Comparison of ENCODE assay signal across 1 cellular context in genomic region chr3:52775877-52776276, GRCh38.
TF ChIP-seq lines count a peak whose summit lies in the region.

No MANE protein-coding gene starts in this region.

TF ChIP-seq in IMR-90, 13 proteins besides CTCF, POLR2A, EP300 and RAD21:
- TF ChIP-seq USF2 (IDR thresholded peaks at IDR 0.05; ENCODE audit: low read depth, low read length) (no peak), RFX5 (IDR thresholded peaks at IDR 0.05; ENCODE audit: low read depth, low read length) (no peak), MAFK (IDR thresholded peaks at IDR 0.05; ENCODE audit: low read depth, low read length) (no peak), ELK1 (IDR thresholded peaks at IDR 0.05; ENCODE audit: borderline replicate concordance, low read depth, low read length) (no peak), MXI1 (IDR thresholded peaks at IDR 0.05; ENCODE audit: borderline replicate concordance, low read depth, low read length) (no peak), CEBPB (IDR thresholded peaks at IDR 0.05; ENCODE audit: low read depth, low read length) (no peak), FOS (IDR thresholded peaks at IDR 0.05; ENCODE audit: low read depth, low read length) (no peak), MAZ (IDR thresholded peaks at IDR 0.05; ENCODE audit: borderline replicate concordance, low read depth, low read length) (no peak), SMC3 (IDR thresholded peaks at IDR 0.05; ENCODE audit: low read depth, low read length) (no peak), RCOR1 (IDR thresholded peaks at IDR 0.05; ENCODE audit: insufficient replicate concordance, low read length) (no peak), NFE2L2 (IDR thresholded peaks at IDR 0.05; ENCODE audit: low read depth, low read length) (no peak), CHD1 (IDR thresholded peaks at IDR 0.05; ENCODE audit: low read depth, low read length) (no peak), BHLHE40 (IDR thresholded peaks at IDR 0.05; ENCODE audit: low read depth, low read length) (no peak)
